In genomic region chr14:54364555-54365415, GRCh38 we compare ENCODE assay signal across 10 cellular contexts. TPM values are rescaled to one million over a fixed set of nuclear protein-coding genes. Genes with fewer than 3 reads are reported as not detected.
A peak's percentile ranks its signal among the peaks of the same experiment; 100 is the strongest.
DNase-seq lines count a peak whose midpoint lies in the region; ATAC-seq, FAIRE-seq and TF ChIP-seq lines count a peak whose summit lies in the region.
"Had no signal": no experiment of that assay in that cellular context is flagged by ENCODE, and none has a peak within 500 bp of the region (broad histone marks: within the 10 kb centered on the region; RNA-seq: fewer than 3 reads in every experiment).

No MANE protein-coding gene starts in this region.

- peak; percentile 11 for ATAC-seq in left lung
- ATAC-seq in HG02759 (IDR thresholded peaks at IDR 0.05; ENCODE audit: unreplicated experiment) = no peak
- no peak for ATAC-seq in activated naive CD8-positive, alpha-beta T cell treated with anti-CD3 and anti-CD28 coated beads, Interleukin-2, amount 50 U/mL, for 24 hours
- ATAC-seq: A549 had no signal

- intact Hi-C loops in left lung (cut with DNase I) = no loop called here

- no peak overlapping the region for H3K4me3 Mint-ChIP-seq in activated naive CD8-positive, alpha-beta T cell treated with anti-CD3 and anti-CD28 coated beads, Interleukin-2, amount 50 U/mL, for 24 hours

- H3K36me3 ChIP-seq in left lung = no peaks in the 10 kb centered on the region

- H3K4me1 ChIP-seq in left lung = peaks cover 0 to 10% of the 10 kb centered on the region in 2 donors

- no peaks in the 10 kb centered on the region for H3K9me3 ChIP-seq in left lung
- H3K9me3 ChIP-seq: A549 had no signal

- no peaks in the 10 kb centered on the region for H3K36me3 Mint-ChIP-seq in activated naive CD8-positive, alpha-beta T cell treated with anti-CD3 and anti-CD28 coated beads, Interleukin-2, amount 50 U/mL, for 24 hours (ENCODE audit: low read depth)

- FAIRE-seq in urothelium cell line (lab: Jason Lieb, UNC) = peak; percentile 63
- FAIRE-seq: A549 had no signal

- H3K4me1 Mint-ChIP-seq in activated naive CD8-positive, alpha-beta T cell treated with anti-CD3 and anti-CD28 coated beads, Interleukin-2, amount 50 U/mL, for 24 hours = no peaks in the 10 kb centered on the region

- H3K27me3 ChIP-seq in left lung = no peaks in the 10 kb centered on the region

- H3K27ac Mint-ChIP-seq in activated naive CD8-positive, alpha-beta T cell treated with anti-CD3 and anti-CD28 coated beads, Interleukin-2, amount 50 U/mL, for 24 hours = no peak overlapping the region

- no peak for TF ChIP-seq CTCF in left lung (IDR thresholded peaks at IDR 0.05)

- DNase-seq in NCI-H1092 treated with DMSO at 0.1 percent for 48 hours (lab: John Stamatoyannopoulos, UW) = peak; percentile 10
- DNase-seq in NCI-H1092 (lab: John Stamatoyannopoulos, UW) = no peak
- peak; percentile 17 for DNase-seq in dedifferentiated amniotic fluid mesenchymal stem cell (ENCODE audit: extremely low spot score)
- DNase-seq in left lung = no peak
- DNase-seq in urothelium cell line (ENCODE audit: low spot score) = no peak
- DNase-seq in activated naive CD4-positive, alpha-beta T cell treated with Interleukin-2 at 50 U/mL for 16 hours = no peak
- DNase-seq in activated naive CD8-positive, alpha-beta T cell treated with anti-CD3 and anti-CD28 coated beads, Interleukin-2, amount 50 U/mL, for 24 hours = no peak
- DNase-seq: activated naive CD4-positive, alpha-beta T cell treated with anti-CD3 and anti-CD28 coated beads, Interleukin-2, amount 50 U/mL, for 16 hours had no signal

- H3K27ac ChIP-seq in left lung = no peak overlapping the region
- H3K27ac ChIP-seq: A549 had no signal

- peaks cover 6% of the 10 kb centered on the region for H3K27me3 Mint-ChIP-seq in activated naive CD8-positive, alpha-beta T cell treated with anti-CD3 and anti-CD28 coated beads, Interleukin-2, amount 50 U/mL, for 24 hours

- H3K4me3 ChIP-seq in left lung = no peak overlapping the region
- H3K4me3 ChIP-seq: A549 had no signal

- H3K9me3 Mint-ChIP-seq in activated naive CD8-positive, alpha-beta T cell treated with anti-CD3 and anti-CD28 coated beads, Interleukin-2, amount 50 U/mL, for 24 hours = no peaks in the 10 kb centered on the region

RNA-seq across cellular contexts. Expression of gene CDKN3, which starts 32.0 kb away (rescaled TPM):
- total RNA-seq in left lung = 10 to 100 TPM in 1 of 2 donors, 1 to 10 TPM in 1; 2.7 to 12.7 TPM

Comparison
In these comparisons a context has a peak if more than half of its experiments do, and no peak if none do; other contexts are left out.
1. DNase-seq: peak in NCI-H1092 treated with DMSO at 0.1 percent for 48 hours (single experiment) and dedifferentiated amniotic fluid mesenchymal stem cell (single experiment); none in NCI-H1092 (single experiment), left lung (0 of 2), urothelium cell line (single experiment), activated naive CD4-positive, alpha-beta T cell treated with Interleukin-2 at 50 U/mL for 16 hours (single experiment) and activated naive CD8-positive, alpha-beta T cell treated with anti-CD3 and anti-CD28 coated beads, Interleukin-2, amount 50 U/mL, for 24 hours (single experiment).